9 cellular contexts compared by ENCODE assay signal in the genomic region with DNA sequence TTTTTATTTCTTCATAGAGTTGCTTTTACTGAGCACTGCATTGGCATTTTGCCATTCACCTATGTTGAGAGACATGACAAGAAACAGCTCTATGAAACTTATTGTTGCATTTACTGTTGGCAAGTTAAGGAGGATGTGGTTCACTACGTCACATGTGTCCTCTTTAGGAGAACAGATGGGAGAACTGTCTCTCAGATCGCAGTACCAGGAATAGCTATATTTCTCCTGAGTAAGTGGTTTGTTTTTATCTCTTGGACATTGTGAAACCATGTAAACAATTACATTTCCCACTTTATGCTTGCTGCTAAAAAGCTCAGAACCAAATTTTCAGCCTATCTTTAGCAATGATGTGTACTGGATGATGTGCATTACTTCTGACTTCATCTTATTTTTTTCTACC. TPM values are rescaled to one million over a fixed set of nuclear protein-coding genes. Genes with fewer than 3 reads are reported as not detected.
A peak's percentile ranks its signal among the peaks of the same experiment; 100 is the strongest.
DNase-seq lines count a peak whose midpoint lies in the region; ATAC-seq and TF ChIP-seq lines count a peak whose summit lies in the region.
"Had no signal": no experiment of that assay in that cellular context is flagged by ENCODE, and none has a peak within 500 bp of the region (broad histone marks: within the 10 kb centered on the region; RNA-seq: fewer than 3 reads in every experiment).

No MANE protein-coding gene starts in this region.

- 0% methylated on average over 2 of the region's 2 CpGs for WGBS in right lobe of liver (ENCODE audit: insufficient coverage, low coverage, low lambda C conversion rate, missing lambda C conversion rate)

- ATAC-seq in HG02678 (IDR thresholded peaks at IDR 0.05; ENCODE audit: unreplicated experiment) (peak; percentile 61), right lobe of liver (peak; percentile 72 to 87 (median 84)), WTC11 (no peak), GM18870 (IDR thresholded peaks at IDR 0.05; ENCODE audit: unreplicated experiment) (no peak)

- no peaks in the 10 kb centered on the region for H3K36me3 ChIP-seq in right lobe of liver

- TF ChIP-seq CTCF in right lobe of liver (IDR thresholded peaks at IDR 0.05) (no peak), WTC11 (IDR thresholded peaks at IDR 0.05) (no peak)

- H3K27me3 ChIP-seq in right lobe of liver, result no peaks in the 10 kb centered on the region

- TF ChIP-seq POLR2A in right lobe of liver (IDR thresholded peaks at IDR 0.05), result no peak

- peaks cover 47% of the 10 kb centered on the region for H3K4me1 Mint-ChIP-seq in activated T-helper 2 cell treated with anti-CD3 and anti-CD28 coated beads, Interferon-gamma antibody, Interleukin-2, Interleukin-4, amounts not matched to agents 10 μg/mL and 5 μg/mL and 100 μg/mL, durations not matched to agents 14 hours and 24 hours and 36 hours (ENCODE audit: low read depth)
- H3K4me1 Mint-ChIP-seq in WTC11, result no peaks in the 10 kb centered on the region
- H3K4me1 Mint-ChIP-seq: mesothelial cell of epicardium had no signal

- H3K36me3 Mint-ChIP-seq in activated T-helper 2 cell treated with anti-CD3 and anti-CD28 coated beads, Interferon-gamma antibody, Interleukin-2, Interleukin-4, amounts not matched to agents 10 μg/mL and 5 μg/mL and 100 μg/mL, durations not matched to agents 14 hours and 24 hours and 36 hours (ENCODE audit: low read depth), result peaks cover 68% of the 10 kb centered on the region
- H3K36me3 Mint-ChIP-seq in WTC11, result no peaks in the 10 kb centered on the region
- H3K36me3 Mint-ChIP-seq: mesothelial cell of epicardium had no signal

- intact Hi-C loops in activated T-helper 2 cell treated with anti-CD3 and anti-CD28 coated beads, Interferon-gamma antibody, Interleukin-2, Interleukin-4, amounts not matched to agents 10 μg/mL and 5 μg/mL and 100 μg/mL, durations not matched to agents 14 hours and 24 hours and 36 hours (cut with micrococcal nuclease), result loop anchor here (1.0 kb wide), 1 partner anchor 9 kb away; no protein-coding TSS in a partner anchor
- intact Hi-C loops in right lobe of liver (cut with DNase I), result no loop called here

- no peaks in the 10 kb centered on the region for H3K27me3 Mint-ChIP-seq in activated T-helper 2 cell treated with anti-CD3 and anti-CD28 coated beads, Interferon-gamma antibody, Interleukin-2, Interleukin-4, amounts not matched to agents 10 μg/mL and 5 μg/mL and 100 μg/mL, durations not matched to agents 14 hours and 24 hours and 36 hours (ENCODE audit: low read depth)
- no peaks in the 10 kb centered on the region; the same call in 1 of the 2 replicates for H3K27me3 Mint-ChIP-seq in WTC11 (ENCODE audit: low read depth)

- peaks cover 0 to 38% (median 3%) of the 10 kb centered on the region in 4 donors for H3K4me1 ChIP-seq in right lobe of liver

- POLR2A ChIA-PET in WTC11 (lab: Charles Lee), result interaction anchor here (0.6 kb wide), 1 partner anchor 35 kb away, joined by 3 read pairs; a partner anchor contains a TSS

- DNase-seq in COLO829 (ENCODE audit: low spot score) (peak; percentile 68), right lobe of liver (no peak), WTC11 (ENCODE audit: low spot score) (no peak), GM03348 (ENCODE audit: low spot score) (no peak), EL (no peak)
- no peak for DNase-seq in activated T-helper 2 cell treated with anti-CD3 and anti-CD28 coated beads, Interferon-gamma antibody, Interleukin-2, Interleukin-4, amounts not matched to agents 10 μg/mL and 5 μg/mL and 100 μg/mL, durations not matched to agents 14 hours and 24 hours and 36 hours (ENCODE audit: low spot score)

- peak overlapping the region; percentile 37 to 74 (median 54) for H3K27ac ChIP-seq in right lobe of liver

- H3K4me3 ChIP-seq in right lobe of liver, result no peak overlapping the region

- H3K9me3 ChIP-seq in right lobe of liver, result no peaks in the 10 kb centered on the region

- no peaks in the 10 kb centered on the region for H3K9me3 Mint-ChIP-seq in activated T-helper 2 cell treated with anti-CD3 and anti-CD28 coated beads, Interferon-gamma antibody, Interleukin-2, Interleukin-4, amounts not matched to agents 10 μg/mL and 5 μg/mL and 100 μg/mL, durations not matched to agents 14 hours and 24 hours and 36 hours
- H3K9me3 Mint-ChIP-seq in WTC11, result no peaks in the 10 kb centered on the region

- H3K27ac Mint-ChIP-seq in activated T-helper 2 cell treated with anti-CD3 and anti-CD28 coated beads, Interferon-gamma antibody, Interleukin-2, Interleukin-4, amounts not matched to agents 10 μg/mL and 5 μg/mL and 100 μg/mL, durations not matched to agents 14 hours and 24 hours and 36 hours, result peak overlapping the region; percentile 58
- H3K27ac Mint-ChIP-seq in WTC11, result no peak overlapping the region
- H3K27ac Mint-ChIP-seq: mesothelial cell of epicardium had no signal

- CTCF ChIA-PET in WTC11 (lab: Charles Lee), result no interaction called here

- H3K4me3 Mint-ChIP-seq in activated T-helper 2 cell treated with anti-CD3 and anti-CD28 coated beads, Interferon-gamma antibody, Interleukin-2, Interleukin-4, amounts not matched to agents 10 μg/mL and 5 μg/mL and 100 μg/mL, durations not matched to agents 14 hours and 24 hours and 36 hours (ENCODE audit: low read depth), result no peak overlapping the region
- no peak overlapping the region for H3K4me3 Mint-ChIP-seq in WTC11
- H3K4me3 Mint-ChIP-seq: mesothelial cell of epicardium had no signal

TF ChIP-seq in WTC11, 78 proteins besides CTCF, POLR2A, EP300 and RAD21:
- no peak for TF ChIP-seq ZNF121 (CRISPR knock-in tag; IDR thresholded peaks at IDR 0.05)
- no peak for TF ChIP-seq NFYB (CRISPR knock-in tag; conservative IDR thresholded peaks at IDR 0.05; ENCODE audit: low read depth)
- TF ChIP-seq, protein P1, sequence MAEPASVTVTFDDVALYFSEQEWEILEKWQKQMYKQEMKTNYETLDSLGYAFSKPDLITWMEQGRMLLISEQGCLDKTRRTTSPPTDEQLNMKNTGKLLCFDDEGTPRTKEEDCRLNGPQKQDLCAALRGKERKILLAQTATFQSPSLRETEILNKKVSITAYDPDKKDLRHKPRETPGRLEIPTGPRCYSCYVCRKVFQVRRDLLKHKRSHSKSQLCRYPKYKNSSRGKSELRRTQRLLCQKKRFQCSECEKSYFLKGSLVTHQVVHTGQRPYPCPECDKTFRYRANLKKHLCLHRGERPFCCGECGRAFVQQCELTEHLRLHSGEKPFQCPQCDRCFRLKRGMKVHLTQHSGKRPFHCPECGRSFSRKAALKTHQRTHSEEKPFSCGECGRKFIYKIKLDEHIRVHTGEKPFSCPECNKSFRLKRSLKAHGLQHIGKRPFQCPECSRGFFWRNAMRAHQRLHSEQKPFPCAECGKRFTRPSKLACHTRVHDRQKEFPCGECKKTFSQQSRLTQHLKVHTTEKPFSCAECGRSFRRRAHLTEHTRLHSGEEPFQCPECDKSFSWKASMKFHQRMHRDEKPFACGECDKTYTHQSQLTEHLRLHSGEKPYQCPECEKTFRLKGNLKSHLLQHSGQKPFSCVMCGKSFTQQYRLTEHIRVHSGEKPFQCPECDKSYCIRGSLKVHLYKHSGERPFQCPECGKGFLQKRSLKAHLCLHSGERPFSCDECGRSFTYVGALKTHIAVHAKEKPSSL (CRISPR knock-in tag; conservative IDR thresholded peaks at IDR 0.05), result no peak
- TF ChIP-seq SMAD3 (CRISPR knock-in tag; IDR thresholded peaks at IDR 0.05; ENCODE audit: borderline replicate concordance), result no peak
- no peak for TF ChIP-seq FOXP1 (CRISPR knock-in tag; IDR thresholded peaks at IDR 0.05; ENCODE audit: borderline replicate concordance)
- TF ChIP-seq SMAD4 (CRISPR knock-in tag; IDR thresholded peaks at IDR 0.05), result no peak

RNA-seq across cellular contexts. Expression of a gene that starts 34.8 kb away (rescaled TPM):
- 319 and 329 TPM in 2 replicates for total RNA-seq in activated T-helper 2 cell treated with anti-CD3 and anti-CD28 coated beads, Interferon-gamma antibody, Interleukin-2, Interleukin-4, amounts not matched to agents 10 μg/mL and 5 μg/mL and 100 μg/mL, durations not matched to agents 14 hours and 24 hours and 36 hours
- total RNA-seq in right lobe of liver, result 10 to 100 TPM; 69.4 to 95.1 (median 90.7) TPM
- 139 to 143 TPM (median 140 TPM) in 3 replicates for total RNA-seq in WTC11 (2021)

RNA-seq across cellular contexts. Expression of a gene that starts 55.3 kb away (rescaled TPM):
- 103 and 105 TPM in 2 replicates for total RNA-seq in activated T-helper 2 cell treated with anti-CD3 and anti-CD28 coated beads, Interferon-gamma antibody, Interleukin-2, Interleukin-4, amounts not matched to agents 10 μg/mL and 5 μg/mL and 100 μg/mL, durations not matched to agents 14 hours and 24 hours and 36 hours
- total RNA-seq in right lobe of liver, result 10 to 100 TPM; 39.1 to 77.8 (median 56.6) TPM
- 67.9 to 76.3 TPM (median 75.6 TPM) in 3 replicates for total RNA-seq in WTC11 (2021)

Comparison
In these comparisons a context has a peak if more than half of its experiments do, and no peak if none do; other contexts are left out.
1. ATAC-seq: peak in HG02678 (single experiment) and right lobe of liver (4 of 4); none in WTC11 (single experiment) and GM18870 (single experiment).